ENCODE assay signal across 5 cellular contexts in genomic region chr12:11049806-11050531, GRCh38. TPM values are rescaled to one million over a fixed set of nuclear protein-coding genes. Genes with fewer than 3 reads are reported as not detected.
"Had no signal": no experiment of that assay in that cellular context is flagged by ENCODE, and none has a peak within 500 bp of the region (broad histone marks: within the 10 kb centered on the region; RNA-seq: fewer than 3 reads in every experiment).

No MANE protein-coding gene starts in this region.

RNA-seq across cellular contexts. Expression of gene TAS2R46, which starts 12.1 kb away (rescaled TPM):
- polyA plus RNA-seq: pancreas, smooth muscle cell, spleen, urinary bladder had no signal

RNA-seq across cellular contexts. Expression of gene TAS2R31, which starts 18.8 kb away (rescaled TPM):
- polyA plus RNA-seq: smooth muscle cell had no signal

RNA-seq across cellular contexts. Expression of gene TAS2R43, which starts 42.1 kb away (rescaled TPM):
- total RNA-seq: upper lobe of right lung had no signal
- polyA plus RNA-seq: spleen, urinary bladder had no signal

RNA-seq across cellular contexts. Expression of gene TAS2R20, which starts 51.9 kb away (rescaled TPM):
- polyA plus RNA-seq: smooth muscle cell had no signal
